In genomic region chr12:121376754-121377697, GRCh38 we compare ENCODE assay signal across 14 cellular contexts.
"Had no signal": no experiment of that assay in that cellular context is flagged by ENCODE, and none has a peak within 500 bp of the region (broad histone marks: within the 10 kb centered on the region; RNA-seq: fewer than 3 reads in every experiment).

No MANE protein-coding gene starts in this region.

- ATAC-seq: activated naive CD4-positive, alpha-beta T cell treated with anti-CD3 and anti-CD28 coated beads, Interleukin-2, amount 50 U/mL, for 72 hours; esophagus mucosa; left ventricle myocardium superior; T-helper 17 cell had no signal

- H3K4me3 ChIP-seq: neural progenitor cell, ovary, skin epidermis had no signal

- H3K36me3 ChIP-seq: neural progenitor cell, ovary had no signal

- H3K4me1 ChIP-seq: neural progenitor cell had no signal

- DNase-seq: activated B cell treated with CpG ODN at 0.5 μM for 24 hours; activated CD4-positive, alpha-beta T cell treated with anti-CD3 and anti-CD28 coated beads, Interleukin-2, amount 50 U/mL, for 4 hours; activated effector memory CD4-positive, alpha-beta T cell treated with Interleukin-2 at 50 U/mL for 16 hours; activated T-cell treated with anti-CD3 and anti-CD28 coated beads, Interleukin-2, amount 50 U/mL, for 24 hours; cerebellar nuclear complex; immature natural killer cell; left ventricle myocardium superior; ovary; retina; T-helper 17 cell had no signal

- H3K27ac ChIP-seq: neural progenitor cell, ovary, skin epidermis had no signal

- H3K9ac ChIP-seq: neural progenitor cell had no signal

- H3K27me3 ChIP-seq: neural progenitor cell, ovary had no signal

- H3K9me3 ChIP-seq: ovary had no signal
